Comparison of ENCODE assay signal across 18 cellular contexts in the genomic region with DNA sequence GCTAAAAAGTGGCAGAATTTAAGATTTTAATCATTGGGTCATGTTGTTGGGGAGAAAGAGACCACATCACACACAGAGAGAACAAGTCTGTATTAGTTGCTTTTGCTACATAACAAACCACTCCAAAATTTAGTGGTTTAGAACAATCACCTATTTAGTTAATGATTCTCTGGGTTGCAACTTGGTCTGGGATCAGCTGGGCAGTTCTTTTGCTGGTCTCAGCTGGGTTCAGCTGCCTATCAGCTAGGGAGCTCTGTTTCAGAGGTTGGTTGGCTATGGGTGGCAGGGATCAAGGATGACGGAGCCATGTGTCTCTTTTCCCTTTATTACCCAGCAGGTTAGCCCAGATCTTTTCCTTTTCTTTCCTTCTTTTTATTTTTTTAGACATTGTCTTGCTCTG. TPM values are rescaled to one million over a fixed set of nuclear protein-coding genes. Genes with fewer than 3 reads are reported as not detected.
DNase-seq lines count a peak whose midpoint lies in the region; ATAC-seq and TF ChIP-seq lines count a peak whose summit lies in the region.
"Had no signal": no experiment of that assay in that cellular context is flagged by ENCODE, and none has a peak within 500 bp of the region (broad histone marks: within the 10 kb centered on the region; RNA-seq: fewer than 3 reads in every experiment).

No MANE protein-coding gene starts in this region.

- 91 to 96% methylated on average over 1 of the region's 1 CpG for WGBS in thyroid gland, 2 donors

- DNase-seq in activated CD8-positive, alpha-beta memory T cell treated with anti-CD3 and anti-CD28 coated beads, Interleukin-2, amount 10 ng/mL, durations not matched to agents 7 days and 5 days, result no peak
- no peak for DNase-seq in activated CD8-positive, alpha-beta memory T cell treated with anti-CD3 and anti-CD28 coated beads, Interleukin-2, amount 50 U/mL, for 48 hours
- DNase-seq in activated B cell treated with CpG ODN at 0.5 μM for 24 hours (no peak), left kidney (ENCODE audit: low read depth, low spot score) (peak; percentile 32), thyroid gland (peak in 1 of 2 donors; percentile 20), glutamatergic neuron (no peak), NCI-H2081 (lab: John Stamatoyannopoulos, UW) (no peak), MG63 (no peak)
- DNase-seq: activated gamma-delta T cell, cerebellar nuclear complex, DMS79, esophagus squamous epithelium, mucosa of descending colon, SHP77, tibial artery had no signal

- no peaks in the 10 kb centered on the region for H3K9me3 Mint-ChIP-seq in activated CD8-positive, alpha-beta memory T cell treated with anti-CD3 and anti-CD28 coated beads, Interleukin-2, amount 10 ng/mL, durations not matched to agents 7 days and 5 days (ENCODE audit: low read depth)
- no peaks in the 10 kb centered on the region for H3K9me3 Mint-ChIP-seq in activated B cell treated with CpG ODN at 0.5 μM for 24 hours
- H3K9me3 Mint-ChIP-seq in glutamatergic neuron (ENCODE audit: unreplicated experiment), result peaks cover 4% of the 10 kb centered on the region

- peaks cover 18% of the 10 kb centered on the region for H3K36me3 Mint-ChIP-seq in activated CD8-positive, alpha-beta memory T cell treated with anti-CD3 and anti-CD28 coated beads, Interleukin-2, amount 10 ng/mL, durations not matched to agents 7 days and 5 days
- peaks cover 2% of the 10 kb centered on the region for H3K36me3 Mint-ChIP-seq in activated B cell treated with CpG ODN at 0.5 μM for 24 hours (ENCODE audit: low read depth)
- peaks cover 5% of the 10 kb centered on the region for H3K36me3 Mint-ChIP-seq in glutamatergic neuron (ENCODE audit: unreplicated experiment)

- H3K27ac ChIP-seq in thyroid gland, result peak overlapping the region in 2 of 3 donors; percentile 7 to 26
- H3K27ac ChIP-seq: right atrium auricular region, tibial artery, VCaP had no signal

- POLR2A ChIA-PET in activated B cell treated with CpG ODN at 0.5 μM for 24 hours (lab: Charles Lee), result interaction anchor here (1.1 to 1.7 kb wide), 4 partner anchors 10 to 82 kb away, joined by 3 to 6 read pairs (median 4); a partner anchor contains a TSS

- CTCF ChIA-PET in activated CD8-positive, alpha-beta memory T cell treated with anti-CD3 and anti-CD28 coated beads, Interleukin-2, amount 10 ng/mL, durations not matched to agents 7 days and 5 days (lab: Charles Lee), result interaction anchor here (0.8 to 7.9 kb wide), 7 partner anchors 10 to 138 kb away, joined by 3 to 53 read pairs (median 4); a partner anchor contains a TSS
- CTCF ChIA-PET in activated B cell treated with CpG ODN at 0.5 μM for 24 hours (lab: Charles Lee), result interaction anchor here (0.9 to 2.2 kb wide), 3 partner anchors 10 to 65 kb away, joined by 3 to 17 read pairs (median 3); no protein-coding TSS in a partner anchor

- TF ChIP-seq POLR2A in thyroid gland (IDR thresholded peaks at IDR 0.05), result no peak

- H3K4me3 Mint-ChIP-seq in activated CD8-positive, alpha-beta memory T cell treated with anti-CD3 and anti-CD28 coated beads, Interleukin-2, amount 10 ng/mL, durations not matched to agents 7 days and 5 days, result no peak overlapping the region
- H3K4me3 Mint-ChIP-seq in activated B cell treated with CpG ODN at 0.5 μM for 24 hours, result peak overlapping the region; percentile 9
- no peak overlapping the region for H3K4me3 Mint-ChIP-seq in glutamatergic neuron (ENCODE audit: unreplicated experiment)

- ATAC-seq in activated CD8-positive, alpha-beta memory T cell treated with anti-CD3 and anti-CD28 coated beads, Interleukin-2, amount 10 ng/mL, durations not matched to agents 7 days and 5 days, result no peak
- no peak for ATAC-seq in activated B cell treated with CpG ODN at 0.5 μM for 24 hours (ENCODE audit: low read depth)

- H3K4me1 Mint-ChIP-seq in activated CD8-positive, alpha-beta memory T cell treated with anti-CD3 and anti-CD28 coated beads, Interleukin-2, amount 10 ng/mL, durations not matched to agents 7 days and 5 days, result peaks cover 45% of the 10 kb centered on the region
- H3K4me1 Mint-ChIP-seq in activated B cell treated with CpG ODN at 0.5 μM for 24 hours (peaks cover 61% of the 10 kb centered on the region), glutamatergic neuron (ENCODE audit: low read depth, unreplicated experiment) (no peaks in the 10 kb centered on the region)

- H3K36me3 ChIP-seq in thyroid gland (no peaks in the 10 kb centered on the region), MG63 (peaks cover 19% of the 10 kb centered on the region)

- no peak overlapping the region for H3K4me3 ChIP-seq in thyroid gland (replicated peaks in 1 of 3)
- no peak overlapping the region for H3K4me3 ChIP-seq in MG63
- H3K4me3 ChIP-seq: esophagus squamous epithelium, mucosa of descending colon, right atrium auricular region, tibial artery had no signal

- TF ChIP-seq CTCF in activated B cell treated with CpG ODN at 0.5 μM for 24 hours (IDR thresholded peaks at IDR 0.05), result no peak
- TF ChIP-seq CTCF in thyroid gland (IDR thresholded peaks at IDR 0.05), result no peak
- no peak for TF ChIP-seq CTCF in glutamatergic neuron (IDR thresholded peaks at IDR 0.05; ENCODE audit: partially characterized antibody, unreplicated experiment)

- peaks cover 4 to 29% of the 10 kb centered on the region in 2 donors for H3K4me1 ChIP-seq in thyroid gland

- peak overlapping the region; percentile 83 for H3K27ac Mint-ChIP-seq in activated CD8-positive, alpha-beta memory T cell treated with anti-CD3 and anti-CD28 coated beads, Interleukin-2, amount 10 ng/mL, durations not matched to agents 7 days and 5 days
- peak overlapping the region; percentile 79 for H3K27ac Mint-ChIP-seq in activated B cell treated with CpG ODN at 0.5 μM for 24 hours
- no peak overlapping the region for H3K27ac Mint-ChIP-seq in glutamatergic neuron (ENCODE audit: unreplicated experiment)

- intact Hi-C loops in activated B cell treated with CpG ODN at 0.5 μM for 24 hours (cut with micrococcal nuclease) (no loop called here), thyroid gland (cut with DNase I) (no loop called here)

- H3K27me3 ChIP-seq in thyroid gland (no peaks in the 10 kb centered on the region), MG63 (no peaks in the 10 kb centered on the region)
- H3K27me3 ChIP-seq: esophagus squamous epithelium, right atrium auricular region, tibial artery had no signal

- H3K9me3 ChIP-seq in thyroid gland, result no peaks in the 10 kb centered on the region
- H3K9me3 ChIP-seq in MG63, result no peaks in the 10 kb centered on the region
- H3K9me3 ChIP-seq: esophagus squamous epithelium, mucosa of descending colon, right atrium auricular region, tibial artery had no signal

- H3K27me3 Mint-ChIP-seq in activated CD8-positive, alpha-beta memory T cell treated with anti-CD3 and anti-CD28 coated beads, Interleukin-2, amount 10 ng/mL, durations not matched to agents 7 days and 5 days, result no peaks in the 10 kb centered on the region
- H3K27me3 Mint-ChIP-seq in activated B cell treated with CpG ODN at 0.5 μM for 24 hours (no peaks in the 10 kb centered on the region), glutamatergic neuron (ENCODE audit: unreplicated experiment) (peaks cover 5% of the 10 kb centered on the region)

RNA-seq across cellular contexts. Expression of a gene that starts 8.9 kb away (rescaled TPM):
- total RNA-seq in activated CD8-positive, alpha-beta memory T cell treated with anti-CD3 and anti-CD28 coated beads, Interleukin-2, amount 10 ng/mL, durations not matched to agents 7 days and 5 days, result 10 to 100 TPM; 16.8 to 19.7 TPM
- 1.9 and 2.1 TPM in 2 replicates for total RNA-seq in activated B cell treated with CpG ODN at 0.5 μM for 24 hours
- total RNA-seq in thyroid gland, result 10 to 100 TPM; 11.8 to 19.3 (median 13.2) TPM
- total RNA-seq in glutamatergic neuron (ENCODE audit: unreplicated experiment), result 0.96 TPM
- 2.3 TPM in 1 of 2 replicates, not detected in the other for total RNA-seq in MG63 (2014; rRNA removed; shearing (Covaris generic); ENCODE audit: low replicate concordance)
- total RNA-seq: NCI-H460 had no signal

RNA-seq across cellular contexts. Expression of a gene that starts 9.2 kb away (rescaled TPM):
- total RNA-seq in activated CD8-positive, alpha-beta memory T cell treated with anti-CD3 and anti-CD28 coated beads, Interleukin-2, amount 10 ng/mL, durations not matched to agents 7 days and 5 days, result 10 to 100 TPM; 47.7 to 50.6 TPM
- total RNA-seq in activated B cell treated with CpG ODN at 0.5 μM for 24 hours, result 31.9 and 34.5 TPM in 2 replicates
- 10 to 100 TPM; 29.6 to 38.8 (median 31.3) TPM for total RNA-seq in thyroid gland
- 39.5 TPM for total RNA-seq in glutamatergic neuron (ENCODE audit: unreplicated experiment)
- total RNA-seq in MG63 (2014; rRNA removed; shearing (Covaris generic); ENCODE audit: low replicate concordance), result 49.7 and 59.3 TPM in 2 replicates

RNA-seq across cellular contexts. Expression of a gene that starts 11.4 kb away (rescaled TPM):
- total RNA-seq in activated CD8-positive, alpha-beta memory T cell treated with anti-CD3 and anti-CD28 coated beads, Interleukin-2, amount 10 ng/mL, durations not matched to agents 7 days and 5 days, result 10 to 100 TPM; 12.9 to 23.0 TPM
- total RNA-seq in activated B cell treated with CpG ODN at 0.5 μM for 24 hours, result 13.1 and 14.1 TPM in 2 replicates
- 10 to 100 TPM; 18.0 to 33.5 (median 23.5) TPM for total RNA-seq in thyroid gland
- total RNA-seq in glutamatergic neuron (ENCODE audit: unreplicated experiment), result 184 TPM
- total RNA-seq in MG63 (2014; rRNA removed; shearing (Covaris generic); ENCODE audit: low replicate concordance), result 13.3 and 16.9 TPM in 2 replicates

RNA-seq across cellular contexts. Expression of a gene that starts 11.9 kb away (rescaled TPM):
- total RNA-seq in activated CD8-positive, alpha-beta memory T cell treated with anti-CD3 and anti-CD28 coated beads, Interleukin-2, amount 10 ng/mL, durations not matched to agents 7 days and 5 days, result 10 to 100 TPM; 18.6 to 21.3 TPM
- 14.5 and 17.3 TPM in 2 replicates for total RNA-seq in activated B cell treated with CpG ODN at 0.5 μM for 24 hours
- 10 to 100 TPM; 15.7 to 23.5 (median 17.9) TPM for total RNA-seq in thyroid gland
- 15.0 TPM for total RNA-seq in glutamatergic neuron (ENCODE audit: unreplicated experiment)
- 15.9 and 26.1 TPM in 2 replicates for total RNA-seq in MG63 (2014; rRNA removed; shearing (Covaris generic); ENCODE audit: low replicate concordance)

RNA-seq across cellular contexts. Expression of a gene that starts 27.4 kb away (rescaled TPM):
- under 1 TPM; 0.37 to 0.79 TPM for total RNA-seq in activated CD8-positive, alpha-beta memory T cell treated with anti-CD3 and anti-CD28 coated beads, Interleukin-2, amount 10 ng/mL, durations not matched to agents 7 days and 5 days
- 0.29 and 0.42 TPM in 2 replicates for total RNA-seq in activated B cell treated with CpG ODN at 0.5 μM for 24 hours
- 1 to 10 TPM in 1 of 4 donors, under 1 TPM in 2, not detected in 1; 0.27 to 1.5 (median 0.59) TPM for total RNA-seq in thyroid gland
- 0.51 TPM for total RNA-seq in glutamatergic neuron (ENCODE audit: unreplicated experiment)
- not detected in 2 replicates for total RNA-seq in MG63 (2014; rRNA removed; shearing (Covaris generic); ENCODE audit: low replicate concordance)
